ENCODE assay signal across 13 cellular contexts in the genomic region with DNA sequence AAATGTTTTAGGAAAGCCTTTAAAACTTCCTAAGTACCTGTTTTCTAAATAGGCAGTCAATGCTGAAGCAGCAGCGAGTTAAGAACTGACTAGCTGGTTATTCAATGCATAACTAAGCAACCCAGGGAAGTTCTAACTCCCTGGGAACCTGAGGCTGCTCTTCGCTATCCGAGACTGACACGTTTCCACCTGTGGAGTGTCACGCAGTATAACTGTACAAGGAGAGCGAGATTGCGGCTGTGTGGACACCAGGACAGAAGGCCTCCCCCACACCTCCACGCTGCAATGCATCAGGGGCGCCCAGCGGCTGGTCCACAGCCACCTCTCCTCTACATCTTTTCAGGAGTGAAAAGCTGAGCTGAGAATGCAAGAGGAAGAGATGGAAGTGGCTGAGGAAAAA. TPM values are rescaled to one million over a fixed set of nuclear protein-coding genes. Genes with fewer than 3 reads are reported as not detected.
DNase-seq lines count a peak whose midpoint lies in the region; ATAC-seq and TF ChIP-seq lines count a peak whose summit lies in the region.
"Had no signal": no experiment of that assay in that cellular context is flagged by ENCODE, and none has a peak within 500 bp of the region (broad histone marks: within the 10 kb centered on the region; RNA-seq: fewer than 3 reads in every experiment).

No MANE protein-coding gene starts in this region.

- H3K27me3 ChIP-seq in mammary epithelial cell (ENCODE audit: insufficient read depth, low read length) (no peaks in the 10 kb centered on the region), esophagus muscularis mucosa (no peaks in the 10 kb centered on the region), osteoblast (ENCODE audit: insufficient read depth, low read length) (no peaks in the 10 kb centered on the region), upper lobe of left lung (no peaks in the 10 kb centered on the region)

- TF ChIP-seq POLR2A in esophagus muscularis mucosa (IDR thresholded peaks at IDR 0.05; ENCODE audit: low read depth), result no peak
- no peak for TF ChIP-seq POLR2A in upper lobe of left lung (IDR thresholded peaks at IDR 0.05)

- H3K36me3 ChIP-seq in mammary epithelial cell (ENCODE audit: insufficient read depth, low read length) (peaks cover 3% of the 10 kb centered on the region), esophagus muscularis mucosa (peaks cover 0 to 13% (median 6%) of the 10 kb centered on the region in 4 donors), osteoblast (ENCODE audit: insufficient read depth, low read length) (peaks cover 62% of the 10 kb centered on the region), upper lobe of left lung (peaks cover 0 to 11% (median 3%) of the 10 kb centered on the region in 4 donors)

- peaks cover 31% of the 10 kb centered on the region for H3K4me1 ChIP-seq in mammary epithelial cell (ENCODE audit: insufficient read depth, low read length)
- peaks cover 86 to 100% (median 100%) of the 10 kb centered on the region in 4 donors for H3K4me1 ChIP-seq in esophagus muscularis mucosa
- peaks cover 84% of the 10 kb centered on the region for H3K4me1 ChIP-seq in osteoblast (ENCODE audit: insufficient read depth, low read length)
- H3K4me1 ChIP-seq in upper lobe of left lung, result peaks cover 55 to 89% (median 77%) of the 10 kb centered on the region in 4 donors

- no peak overlapping the region for H3K9ac ChIP-seq in mammary epithelial cell (ENCODE audit: insufficient read depth, low read length)

- intact Hi-C loops in MCF 10A (cut with micrococcal nuclease), result loop anchor here (1.0 to 2.0 kb wide), 2 partner anchors 144 to 235 kb away; no protein-coding TSS in a partner anchor
- intact Hi-C loops in mammary epithelial cell (cut with micrococcal nuclease), result loop anchor here (5.0 kb wide), 2 partner anchors 264 to 414 kb away; no protein-coding TSS in a partner anchor
- intact Hi-C loops in esophagus muscularis mucosa (cut with DNase I), result loop anchor here (2.0 to 5.0 kb wide), 4 partner anchors 104 to 247 kb away; partner anchors contain the start of gene FAM50B

- peaks cover 39% of the 10 kb centered on the region for H3K4me1 Mint-ChIP-seq in MCF 10A (ENCODE audit: insufficient read depth, unreplicated experiment)

- BruUV-seq in MCF 10A (replicated peaks; lab: Mats Ljungman, UMichigan) (no TSS peak), mammary epithelial cell (replicated peaks; lab: Mats Ljungman, UMichigan) (no TSS peak)

- H4K20me1 ChIP-seq in mammary epithelial cell (ENCODE audit: insufficient read depth, low read length) (no peaks in the 10 kb centered on the region), osteoblast (ENCODE audit: insufficient read depth, low read length) (peaks cover 99% of the 10 kb centered on the region)

- H3K9me3 Mint-ChIP-seq in MCF 10A (ENCODE audit: unreplicated experiment), result no peaks in the 10 kb centered on the region
- H3K9me3 Mint-ChIP-seq: central memory CD8-positive, alpha-beta T cell had no signal

- no peak for TF ChIP-seq EP300 in esophagus muscularis mucosa (IDR thresholded peaks at IDR 0.05)
- no peak for TF ChIP-seq EP300 in upper lobe of left lung (IDR thresholded peaks at IDR 0.05)

- H3K9me3 ChIP-seq in mammary epithelial cell (replicated peaks; ENCODE audit: insufficient read depth, low read length) (no peaks in the 10 kb centered on the region), esophagus muscularis mucosa (no peaks in the 10 kb centered on the region), osteoblast (ENCODE audit: low read depth, low read length) (no peaks in the 10 kb centered on the region), upper lobe of left lung (no peaks in the 10 kb centered on the region)

- POLR2A ChIA-PET in MCF 10A (lab: Yijun Ruan, JAX), result interaction anchor here (0.6 to 1.1 kb wide), 3 partner anchors 83 to 929 kb away, joined by 3 read pairs; no protein-coding TSS in a partner anchor

- H2AFZ ChIP-seq in mammary epithelial cell (ENCODE audit: low read depth, low read length), result no peak overlapping the region
- no peak overlapping the region for H2AFZ ChIP-seq in osteoblast (ENCODE audit: low read length)

- CTCF ChIA-PET in MCF 10A (lab: Yijun Ruan, JAX), result interaction anchor here (0.5 to 4.5 kb wide), 22 partner anchors 65 to 521 kb away, joined by 3 to 41 read pairs (median 4); partner anchors contain the start of gene FAM50B
- CTCF ChIA-PET in mammary epithelial cell (lab: Charles Lee; ENCODE audit: low non-redundant PET), result interaction anchor here (1.0 kb wide), 1 partner anchor 105 kb away, joined by 10 read pairs; the partner anchor contains the start of gene FAM50B

- no peak overlapping the region for H3K4me3 Mint-ChIP-seq in MCF 10A (ENCODE audit: unreplicated experiment)

- H3K79me2 ChIP-seq in mammary epithelial cell (ENCODE audit: insufficient read depth, low read length), result peaks cover 99% of the 10 kb centered on the region
- peaks cover 100% of the 10 kb centered on the region for H3K79me2 ChIP-seq in osteoblast (ENCODE audit: insufficient read depth, low read length)

- 78% methylated on average over 10 of the region's 10 CpGs for WGBS in mammary epithelial cell (ENCODE audit: low coverage, missing lambda C conversion rate)
- WGBS in esophagus muscularis mucosa, result 90% methylated on average over 7 of the region's 10 CpGs
- 87 to 95% methylated on average over 10 of the region's 10 CpGs for WGBS in upper lobe of left lung, 2 donors

- no peak for TF ChIP-seq CTCF in MCF 10A (IDR thresholded peaks at IDR 0.05; ENCODE audit: unreplicated experiment)
- TF ChIP-seq CTCF in mammary epithelial cell (conservative IDR thresholded peaks at IDR 0.05 in 1 of 2, IDR thresholded peaks at IDR 0.05 in 1 of 2; ENCODE audit: extremely low read depth in 1 of 2, insufficient read depth in 1 of 2, low read depth in 1 of 2, low read length in 2 of 2), result no peak
- no peak for TF ChIP-seq CTCF in esophagus muscularis mucosa (IDR thresholded peaks at IDR 0.05)
- TF ChIP-seq CTCF in osteoblast (IDR thresholded peaks at IDR 0.05; ENCODE audit: extremely low read depth, low read depth, low read length), result no peak
- TF ChIP-seq CTCF in upper lobe of left lung (IDR thresholded peaks at IDR 0.05), result no peak

- DNase-seq in MCF 10A (ENCODE audit: unreplicated experiment) (no peak), mammary epithelial cell (no peak), esophagus muscularis mucosa (ENCODE audit: extremely low spot score) (no peak), osteoblast (ENCODE audit: insufficient read length, low spot score, missing footprints) (peak; percentile 58), upper lobe of left lung (no peak), NCI-H2171 (lab: John Stamatoyannopoulos, UW) (no peak), Ammon's horn (ENCODE audit: low spot score) (no peak)
- no peak for DNase-seq in activated CD8-positive, alpha-beta memory T cell treated with anti-CD3 and anti-CD28 coated beads, Interleukin-2, amount 50 U/mL, for 4 hours
- DNase-seq: 8988T, NCI-H526 had no signal

- H3K4me3 ChIP-seq in mammary epithelial cell (replicated peaks in 1 of 3; ENCODE audit: insufficient read depth in 1 of 3, low read depth in 2 of 3, low read length in 3 of 3) (no peak overlapping the region), esophagus muscularis mucosa (peak overlapping the region in 2 of 4 donors; percentile 11 to 30), osteoblast (ENCODE audit: insufficient read depth, low read length) (peak overlapping the region; percentile 53), upper lobe of left lung (peak overlapping the region in 1 of 4 donors; percentile 9)
- H3K4me3 ChIP-seq: SK-N-MC had no signal

- no peak for ATAC-seq in upper lobe of left lung (ENCODE audit: low FRiP score in 2 of 2)
- ATAC-seq: activated CD4-positive, CD25-positive, alpha-beta regulatory T cell treated with anti-CD3 and anti-CD28 coated beads, Interleukin-2, amount 50 U/mL, for 24 hours had no signal

- H3K27ac Mint-ChIP-seq in MCF 10A (ENCODE audit: low read depth, unreplicated experiment), result peak overlapping the region; percentile 13

- H3K4me2 ChIP-seq in mammary epithelial cell (ENCODE audit: insufficient read depth, low read depth, low read length) (no peak overlapping the region), osteoblast (ENCODE audit: insufficient read depth, low read length) (peak overlapping the region; percentile 60)

- H3K27ac ChIP-seq in mammary epithelial cell (ENCODE audit: insufficient read depth, low read depth, low read length) (no peak overlapping the region), esophagus muscularis mucosa (replicated peaks in 1 of 4) (peak overlapping the region; percentile 87 to 99 (median 99)), osteoblast (ENCODE audit: low read depth, low read length) (peak overlapping the region; percentile 51), upper lobe of left lung (peak overlapping the region; percentile 50 to 96 (median 68))
- H3K27ac ChIP-seq: SK-N-MC had no signal

- in situ Hi-C loops in mammary epithelial cell (cut with MboI; ENCODE audit: low sequenced_read_pairs in 2 of 2), result loop anchor here in 1 of 2 donors (10.0 kb wide), 1 partner anchor 191 kb away; no protein-coding TSS in a partner anchor

- H3K27me3 Mint-ChIP-seq in MCF 10A (ENCODE audit: insufficient read depth, unreplicated experiment), result no peaks in the 10 kb centered on the region

- peaks cover 4% of the 10 kb centered on the region for H3K36me3 Mint-ChIP-seq in MCF 10A (ENCODE audit: insufficient read depth, unreplicated experiment)

- dilution Hi-C loops in mammary epithelial cell (cut with HindIII; ENCODE audit: low sequenced_read_pairs), result no loop called here

RNA-seq across cellular contexts. Expression of gene PXDC1, which starts 8.0 kb away (rescaled TPM):
- 48.1 and 51.4 TPM in 2 replicates for total RNA-seq in MCF 10A (2022)
- total RNA-seq in mammary epithelial cell, result 100 to 1,000 TPM in 1 of 2 donors, 10 to 100 TPM in 1; 40.4 to 180 TPM
- polyA plus RNA-seq in mammary epithelial cell, result 12.1 TPM
- polyA minus RNA-seq in mammary epithelial cell, result 10.3 TPM
- total RNA-seq in esophagus muscularis mucosa, result 100 to 1,000 TPM; 111 to 232 (median 165) TPM
- total RNA-seq in osteoblast, result 144 and 161 TPM in 2 replicates
- 100 to 1,000 TPM in 3 of 6 donors, 10 to 100 TPM in 3; 51.6 to 118 (median 95.3) TPM for total RNA-seq in upper lobe of left lung
